In the genomic region with DNA sequence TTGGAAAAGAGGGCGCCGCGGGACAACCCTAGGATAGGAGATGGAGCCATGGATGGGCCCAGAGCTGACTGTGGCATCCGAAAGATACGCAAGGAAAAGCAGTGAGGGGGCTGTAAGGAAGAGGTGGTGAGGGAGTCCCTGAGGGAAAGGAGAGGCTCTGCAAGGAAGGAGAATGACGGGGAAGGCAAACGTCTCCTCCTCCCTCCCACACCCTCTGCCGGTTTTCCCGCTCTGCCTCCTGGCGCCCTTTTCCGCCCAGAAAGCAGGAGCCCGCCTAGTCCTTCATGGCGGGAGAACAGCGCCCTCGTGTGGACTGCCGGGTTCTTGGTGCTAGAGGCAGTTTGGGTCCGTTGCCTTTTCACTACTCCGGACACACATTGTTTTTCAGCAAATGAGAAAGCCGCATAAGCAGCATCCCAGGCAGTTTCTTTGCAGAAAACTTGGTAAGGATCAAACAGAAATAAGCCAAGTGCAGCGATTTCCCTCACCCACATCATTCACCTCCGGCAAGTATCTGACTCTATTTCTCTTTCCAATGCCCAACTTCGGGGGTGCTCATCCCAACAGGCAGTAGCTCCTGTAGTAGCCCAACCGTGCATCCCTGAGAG, we compare ENCODE assay signal across 8 cellular contexts.
DNase-seq lines count a peak whose midpoint lies in the region; ATAC-seq and TF ChIP-seq lines count a peak whose summit lies in the region.

No MANE protein-coding gene starts in this region.

- H3K27ac Mint-ChIP-seq in brain: peak overlapping the region in 1 of 5 experiments; percentile 22

- no peaks in the 10 kb centered on the region for H3K36me3 Mint-ChIP-seq in brain

- TF ChIP-seq CTCF in AG04449 (IDR thresholded peaks at IDR 0.05; ENCODE audit: insufficient read depth, low read length, missing control alignments): peak; percentile 91
- peak; percentile 59 to 71 for TF ChIP-seq CTCF in brain (conservative IDR thresholded peaks at IDR 0.05)
- peak; percentile 80 for TF ChIP-seq CTCF in smooth muscle cell (IDR thresholded peaks at IDR 0.05; ENCODE audit: borderline replicate concordance, insufficient read depth, poor library complexity, severe bottlenecking)

- no peaks in the 10 kb centered on the region for H3K9me3 ChIP-seq in smooth muscle cell (replicated peaks; ENCODE audit: low read depth)

- peak; percentile 81 for ATAC-seq in GM18868 (IDR thresholded peaks at IDR 0.05; ENCODE audit: unreplicated experiment)

- no peaks in the 10 kb centered on the region for H3F3A ChIP-seq in smooth muscle cell (ENCODE audit: low read depth)

- no peaks in the 10 kb centered on the region for H3K36me3 ChIP-seq in smooth muscle cell (ENCODE audit: low read depth)

- H3K27me3 ChIP-seq in smooth muscle cell (ENCODE audit: low read depth): no peaks in the 10 kb centered on the region

- H3K4me1 ChIP-seq in smooth muscle cell (ENCODE audit: low read depth): no peaks in the 10 kb centered on the region

- CTCF ChIA-PET in AG04449 (lab: Yijun Ruan, JAX): interaction anchor here (0.6 to 8.0 kb wide), 36 partner anchors 8 to 1627 kb away, joined by 3 to 93 read pairs (median 4); a partner anchor contains a TSS

- peaks cover 0 to 4% (median 3%) of the 10 kb centered on the region in 5 experiments for H3K9me3 Mint-ChIP-seq in brain

- no peak overlapping the region for H3K9ac ChIP-seq in smooth muscle cell (ENCODE audit: low read depth)

- WGBS in smooth muscle cell (ENCODE audit: low lambda C conversion rate): 37% methylated on average over 19 of the region's 23 CpGs

- in situ Hi-C loops in KBM-7 (cut with MboI; ENCODE audit: low pct_unique_long_range_greater_than_20kb, low sequenced_read_pairs): no loop called here

- H3K27me3 Mint-ChIP-seq in brain: peaks cover 46% of the 10 kb centered on the region

- POLR2A ChIA-PET in AG04449 (lab: Yijun Ruan, JAX): no interaction called here

- DNase-seq in AG04449 (ENCODE audit: low read depth, low spot score) (no peak), KBM-7 (peak; percentile 70), T1000 (lab: John Stamatoyannopoulos, UW) (peak; percentile 18), iPS-NIHi11 (ENCODE audit: low spot score) (peak; percentile 91), smooth muscle cell (lab: John Stamatoyannopoulos, UW; ENCODE audit: unreplicated experiment) (peak; percentile 58), GF-D8 (lab: John Stamatoyannopoulos, UW) (no peak)

- peaks cover 13% of the 10 kb centered on the region for H3K4me1 Mint-ChIP-seq in brain

- no peak overlapping the region for H3K4me3 Mint-ChIP-seq in brain

- no peak overlapping the region for H3K27ac ChIP-seq in smooth muscle cell (ENCODE audit: low read depth)

- H3K79me2 ChIP-seq in smooth muscle cell (ENCODE audit: low read depth): no peaks in the 10 kb centered on the region

- H4K20me1 ChIP-seq in smooth muscle cell (ENCODE audit: low read depth): no peaks in the 10 kb centered on the region

- no peak overlapping the region for H2AFZ ChIP-seq in smooth muscle cell (ENCODE audit: low read depth)

- H3K4me2 ChIP-seq in smooth muscle cell: no peak overlapping the region

- no peak overlapping the region for H3K4me3 ChIP-seq in AG04449 (ENCODE audit: low read depth, low read length)
- H3K4me3 ChIP-seq in smooth muscle cell: no peak overlapping the region

Comparison
In these comparisons a context has a peak if more than half of its experiments do, and no peak if none do; other contexts are left out.
1. DNase-seq: peak in KBM-7 (single experiment), T1000 (single experiment), iPS-NIHi11 (single experiment) and smooth muscle cell (single experiment); none in AG04449 (single experiment) and GF-D8 (single experiment).
2. Peak in every context shown above with its lines, with median percentiles within 50 percentile points of each other: CTCF ChIP-seq.